22 cellular contexts compared by ENCODE assay signal in the genomic region with DNA sequence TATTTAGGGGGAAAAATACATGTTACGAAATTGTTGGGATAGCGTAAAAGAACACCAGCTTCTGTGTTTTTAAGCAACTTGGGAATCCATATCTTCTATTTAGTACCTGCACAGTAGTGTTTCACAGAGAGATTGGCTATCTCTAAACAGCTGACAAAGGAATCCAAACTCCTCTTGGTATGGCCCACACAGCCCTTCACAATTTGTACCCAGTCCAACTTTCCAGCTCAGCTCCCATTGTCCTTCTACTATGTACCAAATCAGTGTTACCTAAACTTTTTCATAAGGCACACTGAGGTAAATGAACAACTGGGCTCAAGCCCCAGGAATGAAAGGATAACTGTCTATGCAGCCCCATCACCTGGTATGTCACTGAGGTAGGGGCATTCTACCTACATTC.
DNase-seq lines count a peak whose midpoint lies in the region; ATAC-seq, FAIRE-seq and TF ChIP-seq lines count a peak whose summit lies in the region.
"Had no signal": no experiment of that assay in that cellular context is flagged by ENCODE, and none has a peak within 500 bp of the region (broad histone marks: within the 10 kb centered on the region; RNA-seq: fewer than 3 reads in every experiment).

No MANE protein-coding gene starts in this region.

- H3K4me1 ChIP-seq in CD4-positive, CD25-positive, alpha-beta regulatory T cell (ENCODE audit: control insufficient read depth, insufficient read depth, low read length, poor library complexity, severe bottlenecking): no peaks in the 10 kb centered on the region
- H3K4me1 ChIP-seq in GM12878 (ENCODE audit: control insufficient read depth, insufficient read depth, low read length): no peaks in the 10 kb centered on the region; the same call in 1 of the 2 replicates
- H3K4me1 ChIP-seq in left ventricle myocardium inferior: peaks cover 86% of the 10 kb centered on the region
- H3K4me1 ChIP-seq: A549; BE2C; BLaER1 treated with 17β-estradiol and CSF1 and Interleukin-3, amounts not matched to agents 10 nM and 100 nM had no signal

- ATAC-seq in Right ventricle myocardium superior (ENCODE audit: poor library complexity) (peak; percentile 69), left cardiac atrium (no peak), GM12878 (no peak), GM18498 (IDR thresholded peaks at IDR 0.05; ENCODE audit: unreplicated experiment) (no peak), GM18511 (IDR thresholded peaks at IDR 0.05; ENCODE audit: unreplicated experiment) (no peak)
- no peak for ATAC-seq in CD4-positive, CD25-positive, alpha-beta regulatory T cell (ENCODE audit: low read depth in 2 of 2)
- ATAC-seq: A549; CD8-positive, alpha-beta T cell; GM23338; HCT116 had no signal

- TF ChIP-seq POLR2A in GM12878 (IDR thresholded peaks at IDR 0.05; ENCODE audit: low read depth, low read length): no peak

- no peak for TF ChIP-seq EP300 in GM12878 (IDR thresholded peaks at IDR 0.05; ENCODE audit: borderline replicate concordance in 1 of 2, control insufficient read depth in 1 of 2, low read depth in 2 of 2, low read length in 2 of 2)

- H3K27ac Mint-ChIP-seq in CD4-positive, CD25-positive, alpha-beta regulatory T cell: peak overlapping the region in 2 of 3 donors; percentile 9 to 70
- H3K27ac Mint-ChIP-seq: CD8-positive, alpha-beta T cell; GM23338 had no signal

- no peaks in the 10 kb centered on the region for H3K9me3 ChIP-seq in CD4-positive, CD25-positive, alpha-beta regulatory T cell (ENCODE audit: control insufficient read depth in 2 of 2, low read length in 2 of 2)
- no peaks in the 10 kb centered on the region for H3K9me3 ChIP-seq in GM12878 (replicated peaks; ENCODE audit: control insufficient read depth, insufficient read depth, low read length)
- no peaks in the 10 kb centered on the region for H3K9me3 ChIP-seq in left ventricle myocardium inferior (replicated peaks)
- H3K9me3 ChIP-seq: A549; BE2C; BLaER1 treated with 17β-estradiol and CSF1 and Interleukin-3, amounts not matched to agents 10 nM and 100 nM; Caco-2 had no signal

- FAIRE-seq in GM12878 (lab: Jason Lieb, UNC): peak; percentile 54
- FAIRE-seq: A549, G401.6, GM12891 had no signal

- H3K4me3 Mint-ChIP-seq in CD4-positive, CD25-positive, alpha-beta regulatory T cell: peak overlapping the region in 1 of 4 donors; percentile 44
- H3K4me3 Mint-ChIP-seq: CD8-positive, alpha-beta T cell; GM23338; H9 had no signal

- POLR2A ChIA-PET in GM12878 (lab: Charles Lee): interaction anchor here (1.0 to 1.2 kb wide), 4 partner anchors 10 to 74 kb away, joined by 3 to 4 read pairs (median 4); no protein-coding TSS in a partner anchor

- no peak overlapping the region for H3K4me2 ChIP-seq in GM12878 (ENCODE audit: control insufficient read depth, insufficient read depth)
- H3K4me2 ChIP-seq: A549; BLaER1 treated with 17β-estradiol and CSF1 and Interleukin-3, amounts not matched to agents 10 nM and 100 nM; GM23338 had no signal

- peaks cover 27% of the 10 kb centered on the region for H3K36me3 Mint-ChIP-seq in CD4-positive, CD25-positive, alpha-beta regulatory T cell

- H4K20me1 ChIP-seq in GM12878 (ENCODE audit: control insufficient read depth, insufficient read depth): no peaks in the 10 kb centered on the region
- H4K20me1 ChIP-seq: BLaER1 treated with 17β-estradiol and CSF1 and Interleukin-3, amounts not matched to agents 10 nM and 100 nM had no signal

- no peaks in the 10 kb centered on the region for H3K27me3 Mint-ChIP-seq in CD4-positive, CD25-positive, alpha-beta regulatory T cell

- no peak overlapping the region for H3K27ac ChIP-seq in CD4-positive, CD25-positive, alpha-beta regulatory T cell (ENCODE audit: insufficient read depth, low read length, poor library complexity, severe bottlenecking)
- H3K27ac ChIP-seq in GM12878 (ENCODE audit: control insufficient read depth, insufficient read depth) (no peak overlapping the region), left ventricle myocardium inferior (replicated peaks) (peak overlapping the region; percentile 57)
- H3K27ac ChIP-seq: A549; BLaER1 treated with 17β-estradiol and CSF1 and Interleukin-3, amounts not matched to agents 10 nM and 100 nM had no signal

- no TSS peak for BruUV-seq in GM12878 (replicated peaks; lab: Mats Ljungman, UMichigan)

- DNase-seq in Right ventricle myocardium superior: no peak
- DNase-seq in left cardiac atrium: no peak
- DNase-seq in CD4-positive, CD25-positive, alpha-beta regulatory T cell: no peak
- no peak for DNase-seq in GM12878 (ENCODE audit: low read depth, low spot score)
- no peak for DNase-seq in left ventricle myocardium inferior
- DNase-seq: 8988T; ACHN; AML-193; BE2C; Caco-2; CD8-positive, alpha-beta T cell; DMS153; DND-41; H9 had no signal

- no peaks in the 10 kb centered on the region for H3K27me3 ChIP-seq in CD4-positive, CD25-positive, alpha-beta regulatory T cell (ENCODE audit: control insufficient read depth, insufficient read depth, low read length)
- H3K27me3 ChIP-seq in GM12878 (replicated peaks in 1 of 2; ENCODE audit: control insufficient read depth in 2 of 2, insufficient read depth in 2 of 2, low read length in 1 of 2) (no peaks in the 10 kb centered on the region), left ventricle myocardium inferior (ENCODE audit: low read depth) (no peaks in the 10 kb centered on the region)
- H3K27me3 ChIP-seq: BE2C; BLaER1 treated with 17β-estradiol and CSF1 and Interleukin-3, amounts not matched to agents 10 nM and 100 nM had no signal

- peaks cover 50 to 85% (median 69%) of the 10 kb centered on the region in 4 donors for H3K4me1 Mint-ChIP-seq in CD4-positive, CD25-positive, alpha-beta regulatory T cell

- RAD21 ChIA-PET in GM12878 (lab: Charles Lee; ENCODE audit: unreplicated experiment): interaction anchor here (1.1 to 1.7 kb wide), 5 partner anchors 10 to 60 kb away, joined by 3 to 4 read pairs (median 3); no protein-coding TSS in a partner anchor

- peaks cover 0 to 3% (median under 1%) of the 10 kb centered on the region in 7 donors for H3K9me3 Mint-ChIP-seq in CD4-positive, CD25-positive, alpha-beta regulatory T cell
- H3K9me3 Mint-ChIP-seq: CD8-positive, alpha-beta T cell; GM23338; H9 had no signal

- TF ChIP-seq RAD21 in GM12878 (IDR thresholded peaks at IDR 0.05; ENCODE audit: insufficient read depth, low read depth, low read length): no peak

- SMC1A ChIA-PET in GM12878 (lab: Charles Lee; ENCODE audit: uncharacterized antibody, unreplicated experiment): interaction anchor here (0.6 to 3.6 kb wide), 14 partner anchors 9 to 246 kb away, joined by 3 to 20 read pairs (median 4); no protein-coding TSS in a partner anchor

- H3K4me3 ChIP-seq in CD4-positive, CD25-positive, alpha-beta regulatory T cell (ENCODE audit: low read depth, low read length): no peak overlapping the region
- no peak overlapping the region for H3K4me3 ChIP-seq in GM12878
- no peak overlapping the region for H3K4me3 ChIP-seq in left ventricle myocardium inferior
- H3K4me3 ChIP-seq: A549; BLaER1 treated with 17β-estradiol and CSF1 and Interleukin-3, amounts not matched to agents 10 nM and 100 nM; GM23338 had no signal

- no peaks in the 10 kb centered on the region for H3K36me3 ChIP-seq in CD4-positive, CD25-positive, alpha-beta regulatory T cell (ENCODE audit: control insufficient read depth, insufficient read depth, low read length)
- H3K36me3 ChIP-seq in GM12878 (ENCODE audit: control insufficient read depth in 2 of 2, insufficient read depth in 2 of 2, low read length in 1 of 2) (peaks cover 0 to 2% of the 10 kb centered on the region in 2 experiments; a peak in 3 of 4 replicates), left ventricle myocardium inferior (no peaks in the 10 kb centered on the region)
- H3K36me3 ChIP-seq: BE2C; BLaER1 treated with 17β-estradiol and CSF1 and Interleukin-3, amounts not matched to agents 10 nM and 100 nM had no signal

- intact Hi-C loops in Right ventricle myocardium superior (cut with DNase I): no loop called here
- intact Hi-C loops in left cardiac atrium (cut with DNase I): loop anchor here in 1 of 2 donors (5.0 kb wide), 1 partner anchor 66 kb away; no protein-coding TSS in a partner anchor
- intact Hi-C loops in GM12878 (cut with micrococcal nuclease; ENCODE audit: unreplicated experiment): no loop called here
- intact Hi-C loops in left ventricle myocardium inferior (cut with micrococcal nuclease): no loop called here

- in situ Hi-C loops in GM12878 (cut with MboI): no loop called here

- WGBS in GM12878 (ENCODE audit: insufficient coverage, insufficient replicate concordance, low lambda C conversion rate, missing lambda C conversion rate): 94% methylated on average over 2 of the region's 2 CpGs

- no peak for TF ChIP-seq CTCF in GM12878 (IDR thresholded peaks at IDR 0.05 in 2 of 3, conservative IDR thresholded peaks at IDR 0.05 in 1 of 3; ENCODE audit: control insufficient read depth in 2 of 3, extremely low read depth in 1 of 3, insufficient read depth in 1 of 3, low read depth in 3 of 3, low read length in 3 of 3)
- TF ChIP-seq CTCF in left ventricle myocardium inferior (IDR thresholded peaks at IDR 0.05; ENCODE audit: borderline replicate concordance): no peak

- CTCF ChIA-PET in GM12878 (lab: Yijun Ruan, JAX): interaction anchor here (0.8 to 1.9 kb wide), 5 partner anchors 17 to 210 kb away, joined by 3 to 5 read pairs (median 4); no protein-coding TSS in a partner anchor

- H3K9ac ChIP-seq in GM12878 (ENCODE audit: control insufficient read depth, insufficient read depth, low read length): no peak overlapping the region
- H3K9ac ChIP-seq: BLaER1 treated with 17β-estradiol and CSF1 and Interleukin-3, amounts not matched to agents 10 nM and 100 nM had no signal

- peaks cover 96% of the 10 kb centered on the region for H3K79me2 ChIP-seq in GM12878 (ENCODE audit: control insufficient read depth, insufficient read depth, low read length)

- no peak overlapping the region for H2AFZ ChIP-seq in GM12878 (ENCODE audit: control insufficient read depth, low read depth, low read length)
- H2AFZ ChIP-seq: GM23338 had no signal

TF ChIP-seq in GM12878, 131 proteins besides CTCF, POLR2A, EP300 and RAD21 (continues in another document):
- TF ChIP-seq NR2C1 (IDR thresholded peaks at IDR 0.05): no peak
- no peak for TF ChIP-seq DPF2 (IDR thresholded peaks at IDR 0.05)
- TF ChIP-seq FOXK2 (IDR thresholded peaks at IDR 0.05): no peak
- no peak for TF ChIP-seq RAD51 (IDR thresholded peaks at IDR 0.05)
- TF ChIP-seq GATAD2B (conservative IDR thresholded peaks at IDR 0.05; ENCODE audit: low read depth): no peak
- no peak for TF ChIP-seq EZH2 (IDR thresholded peaks at IDR 0.05; ENCODE audit: borderline replicate concordance, control insufficient read depth, low read depth, low read length)
- TF ChIP-seq ZNF384 (IDR thresholded peaks at IDR 0.05; ENCODE audit: borderline replicate concordance, low read depth, low read length): no peak
- TF ChIP-seq HDGF (IDR thresholded peaks at IDR 0.05): no peak
- no peak for TF ChIP-seq SIX5 (IDR thresholded peaks at IDR 0.05; ENCODE audit: low read depth, low read length, severe bottlenecking)
- TF ChIP-seq WRNIP1 (IDR thresholded peaks at IDR 0.05; ENCODE audit: borderline replicate concordance, low read depth, low read length): no peak
- no peak for TF ChIP-seq MEF2A (IDR thresholded peaks at IDR 0.05; ENCODE audit: insufficient read depth, low read depth, low read length)
